22 cellular contexts compared by ENCODE assay signal in genomic region chr11:65351511-65351910, GRCh38. TPM values are rescaled to one million over a fixed set of nuclear protein-coding genes. Genes with fewer than 3 reads are reported as not detected.
DNase-seq lines count a peak whose midpoint lies in the region; TF ChIP-seq lines count a peak whose summit lies in the region.
"Had no signal": no experiment of that assay in that cellular context is flagged by ENCODE, and none has a peak within 500 bp of the region (broad histone marks: within the 10 kb centered on the region; RNA-seq: fewer than 3 reads in every experiment).

No MANE protein-coding gene starts in this region.

- H3K4me1 ChIP-seq in CD4-positive, alpha-beta memory T cell (ENCODE audit: insufficient read depth, low read length), result peaks cover 7% of the 10 kb centered on the region
- H3K4me1 ChIP-seq in neutrophil (ENCODE audit: control insufficient read depth in 1 of 2, insufficient read depth in 1 of 2, low read depth in 1 of 2, low read length in 1 of 2), result peaks cover 12 to 18% of the 10 kb centered on the region in 2 experiments

- no peaks in the 10 kb centered on the region for H3K9me3 Mint-ChIP-seq in activated CD4-positive, alpha-beta memory T cell treated with anti-CD3 and anti-CD28 coated beads for 36 hours
- H3K9me3 Mint-ChIP-seq in activated CD4-positive, alpha-beta memory T cell treated with anti-CD3 and anti-CD28 coated beads, Interleukin-2, amount 10 ng/mL, durations not matched to agents 7 days and 5 days, result no peaks in the 10 kb centered on the region
- H3K9me3 Mint-ChIP-seq in CD4-positive, alpha-beta memory T cell, result peaks cover 0 to 2% (median 0%) of the 10 kb centered on the region in 8 donors
- H3K9me3 Mint-ChIP-seq: GM23338 had no signal

- H3K36me3 Mint-ChIP-seq in activated CD4-positive, alpha-beta memory T cell treated with anti-CD3 and anti-CD28 coated beads for 36 hours, result peaks cover 20% of the 10 kb centered on the region
- peaks cover 35% of the 10 kb centered on the region for H3K36me3 Mint-ChIP-seq in activated CD4-positive, alpha-beta memory T cell treated with anti-CD3 and anti-CD28 coated beads, Interleukin-2, amount 10 ng/mL, durations not matched to agents 7 days and 5 days (ENCODE audit: low read depth)
- peaks cover 17 to 46% of the 10 kb centered on the region in 2 donors for H3K36me3 Mint-ChIP-seq in CD4-positive, alpha-beta memory T cell

- no peak overlapping the region for H3K27ac ChIP-seq in CD4-positive, alpha-beta memory T cell (ENCODE audit: low read depth, low read length)
- H3K27ac ChIP-seq in VCaP (peak overlapping the region; percentile 83; the same call in 1 of the 2 replicates), neutrophil (peak overlapping the region; percentile 10)

- intact Hi-C loops in activated CD4-positive, alpha-beta memory T cell treated with anti-CD3 and anti-CD28 coated beads for 36 hours (cut with micrococcal nuclease), result no loop called here
- intact Hi-C loops in CD4-positive, alpha-beta memory T cell (cut with micrococcal nuclease), result no loop called here

- H3K36me3 ChIP-seq in CD4-positive, alpha-beta memory T cell (ENCODE audit: insufficient read depth, low read length), result peaks cover 29% of the 10 kb centered on the region
- H3K36me3 ChIP-seq in neutrophil, result peaks cover 70% of the 10 kb centered on the region

- DNase-seq in activated CD4-positive, alpha-beta memory T cell treated with anti-CD3 and anti-CD28 coated beads for 36 hours, result no peak
- no peak for DNase-seq in activated CD4-positive, alpha-beta memory T cell treated with anti-CD3 and anti-CD28 coated beads, Interleukin-2, amount 10 ng/mL, durations not matched to agents 7 days and 5 days
- no peak for DNase-seq in CD4-positive, alpha-beta memory T cell
- DNase-seq in H4 (ENCODE audit: low spot score) (no peak), RKO (ENCODE audit: low spot score) (no peak), nucleus accumbens (lab: John Stamatoyannopoulos, UW) (no peak)
- DNase-seq: 8988T, C1 segment of cervical spinal cord, DMS53, GDM1, Karpas-422, MV-4-11, NCI-H1105 treated with DMSO at 0.1 percent for 48 hours, NCI-H2081, NCI-H2171, NCI-H345, NCI-H524 treated with DMSO at 0.1 percent for 48 hours, OCI-M1, SHP77 had no signal

- TF ChIP-seq CTCF in VCaP (conservative IDR thresholded peaks at IDR 0.05), result no peak
- TF ChIP-seq CTCF in neutrophil (IDR thresholded peaks at IDR 0.05), result no peak

- no peaks in the 10 kb centered on the region for H3K9me3 ChIP-seq in CD4-positive, alpha-beta memory T cell (ENCODE audit: control insufficient read depth in 1 of 2, low read length in 2 of 2)
- H3K9me3 ChIP-seq in neutrophil, result no peaks in the 10 kb centered on the region

- POLR2A ChIA-PET in activated CD4-positive, alpha-beta memory T cell treated with anti-CD3 and anti-CD28 coated beads for 36 hours (lab: Charles Lee), result interaction anchor here (1.0 to 1.6 kb wide), 2 partner anchors 18 to 73 kb away, joined by 4 to 5 read pairs; partner anchors contain the start of gene DPF2
- POLR2A ChIA-PET in activated CD4-positive, alpha-beta memory T cell treated with anti-CD3 and anti-CD28 coated beads, Interleukin-2, amount 10 ng/mL, durations not matched to agents 7 days and 5 days (lab: Charles Lee), result interaction anchor here (0.7 to 2.6 kb wide), 4 partner anchors 18 to 151 kb away, joined by 3 to 12 read pairs (median 5); partner anchors contain the start of gene DPF2
- POLR2A ChIA-PET in CD4-positive, alpha-beta memory T cell (lab: Charles Lee; ENCODE audit: partially characterized antibody), result interaction anchor here (0.7 to 1.2 kb wide), 3 partner anchors 14 to 90 kb away, joined by 3 read pairs; partner anchors contain the start of gene POLA2

- no peaks in the 10 kb centered on the region for H3K27me3 Mint-ChIP-seq in activated CD4-positive, alpha-beta memory T cell treated with anti-CD3 and anti-CD28 coated beads for 36 hours
- peaks cover 3% of the 10 kb centered on the region for H3K27me3 Mint-ChIP-seq in activated CD4-positive, alpha-beta memory T cell treated with anti-CD3 and anti-CD28 coated beads, Interleukin-2, amount 10 ng/mL, durations not matched to agents 7 days and 5 days
- no peaks in the 10 kb centered on the region for H3K27me3 Mint-ChIP-seq in CD4-positive, alpha-beta memory T cell

- H3K4me1 Mint-ChIP-seq in activated CD4-positive, alpha-beta memory T cell treated with anti-CD3 and anti-CD28 coated beads for 36 hours (ENCODE audit: low read depth), result peaks cover 12% of the 10 kb centered on the region
- H3K4me1 Mint-ChIP-seq in activated CD4-positive, alpha-beta memory T cell treated with anti-CD3 and anti-CD28 coated beads, Interleukin-2, amount 10 ng/mL, durations not matched to agents 7 days and 5 days, result peaks cover 22% of the 10 kb centered on the region
- peaks cover 8 to 20% (median 11%) of the 10 kb centered on the region in 4 donors for H3K4me1 Mint-ChIP-seq in CD4-positive, alpha-beta memory T cell

- H3K27ac Mint-ChIP-seq in activated CD4-positive, alpha-beta memory T cell treated with anti-CD3 and anti-CD28 coated beads for 36 hours, result peak overlapping the region; percentile 18
- H3K27ac Mint-ChIP-seq in activated CD4-positive, alpha-beta memory T cell treated with anti-CD3 and anti-CD28 coated beads, Interleukin-2, amount 10 ng/mL, durations not matched to agents 7 days and 5 days, result no peak overlapping the region
- peak overlapping the region in 4 of 7 donors; percentile 18 to 85 (median 73) for H3K27ac Mint-ChIP-seq in CD4-positive, alpha-beta memory T cell
- H3K27ac Mint-ChIP-seq: GM23338 had no signal

- CTCF ChIA-PET in activated CD4-positive, alpha-beta memory T cell treated with anti-CD3 and anti-CD28 coated beads for 36 hours (lab: Charles Lee), result interaction anchor here (0.6 to 3.6 kb wide), 6 partner anchors 18 to 159 kb away, joined by 3 to 15 read pairs (median 4); partner anchors contain the start of gene DPF2
- CTCF ChIA-PET in activated CD4-positive, alpha-beta memory T cell treated with anti-CD3 and anti-CD28 coated beads, Interleukin-2, amount 10 ng/mL, durations not matched to agents 7 days and 5 days (lab: Charles Lee), result interaction anchor here (13.2 kb wide), 1 partner anchor 18 kb away, joined by 117 read pairs; the partner anchor contains the start of gene DPF2
- CTCF ChIA-PET in CD4-positive, alpha-beta memory T cell (lab: Charles Lee; ENCODE audit: partially characterized antibody), result interaction anchor here (1.1 to 1.2 kb wide), 2 partner anchors 64 to 126 kb away, joined by 3 read pairs; no protein-coding TSS in a partner anchor

- no peak overlapping the region for H3K4me3 Mint-ChIP-seq in activated CD4-positive, alpha-beta memory T cell treated with anti-CD3 and anti-CD28 coated beads for 36 hours
- H3K4me3 Mint-ChIP-seq in activated CD4-positive, alpha-beta memory T cell treated with anti-CD3 and anti-CD28 coated beads, Interleukin-2, amount 10 ng/mL, durations not matched to agents 7 days and 5 days, result no peak overlapping the region
- H3K4me3 Mint-ChIP-seq in CD4-positive, alpha-beta memory T cell, result no peak overlapping the region
- H3K4me3 Mint-ChIP-seq: GM23338 had no signal

- no peaks in the 10 kb centered on the region for H3K27me3 ChIP-seq in CD4-positive, alpha-beta memory T cell (ENCODE audit: insufficient read depth, low read length)
- peaks cover 7% of the 10 kb centered on the region for H3K27me3 ChIP-seq in neutrophil

- no peak overlapping the region for H3K4me3 ChIP-seq in CD4-positive, alpha-beta memory T cell (ENCODE audit: low read length in 2 of 2)
- no peak overlapping the region for H3K4me3 ChIP-seq in neutrophil (ENCODE audit: low read depth in 1 of 2, low read length in 1 of 2)
- H3K4me3 ChIP-seq: GM23338 had no signal

RNA-seq across cellular contexts. Expression of gene TIGD3, which starts 3.0 kb away (rescaled TPM):
- under 1 TPM; 0.73 to 1.00 TPM for total RNA-seq in activated CD4-positive, alpha-beta memory T cell treated with anti-CD3 and anti-CD28 coated beads for 36 hours
- under 1 TPM; 0.58 to 0.88 TPM for total RNA-seq in activated CD4-positive, alpha-beta memory T cell treated with anti-CD3 and anti-CD28 coated beads, Interleukin-2, amount 10 ng/mL, durations not matched to agents 7 days and 5 days
- total RNA-seq in CD4-positive, alpha-beta memory T cell, result 1 to 10 TPM in 1 of 2 experiments, under 1 TPM in 1; 0.96 to 1.1 TPM
- under 1 TPM in 1 of 2 donors, not detected in 1; 0.26 TPM for polyA plus RNA-seq in CD4-positive, alpha-beta memory T cell
- total RNA-seq in H4 (2014; rRNA removed; shearing (Covaris generic)), result 1.1 and 1.6 TPM in 2 replicates

RNA-seq across cellular contexts. Expression of gene DPF2, which starts 17.9 kb away (rescaled TPM):
- 10 to 100 TPM; 68.7 to 71.6 TPM for total RNA-seq in activated CD4-positive, alpha-beta memory T cell treated with anti-CD3 and anti-CD28 coated beads for 36 hours
- 10 to 100 TPM; 80.7 to 82.0 TPM for total RNA-seq in activated CD4-positive, alpha-beta memory T cell treated with anti-CD3 and anti-CD28 coated beads, Interleukin-2, amount 10 ng/mL, durations not matched to agents 7 days and 5 days
- total RNA-seq in CD4-positive, alpha-beta memory T cell, result 100 to 1,000 TPM; 101 to 102 TPM
- 10 to 100 TPM; 65.1 to 67.8 TPM for polyA plus RNA-seq in CD4-positive, alpha-beta memory T cell
- total RNA-seq in H4 (2014; rRNA removed; shearing (Covaris generic)), result 29.0 and 29.2 TPM in 2 replicates

RNA-seq across cellular contexts. Expression of gene SLC25A45, which starts 30.9 kb away (rescaled TPM):
- 10 to 100 TPM; 14.4 to 16.1 TPM for total RNA-seq in activated CD4-positive, alpha-beta memory T cell treated with anti-CD3 and anti-CD28 coated beads for 36 hours
- total RNA-seq in activated CD4-positive, alpha-beta memory T cell treated with anti-CD3 and anti-CD28 coated beads, Interleukin-2, amount 10 ng/mL, durations not matched to agents 7 days and 5 days, result 10 to 100 TPM; 19.4 to 19.8 TPM
- 10 to 100 TPM; 17.0 to 24.2 TPM for total RNA-seq in CD4-positive, alpha-beta memory T cell
- polyA plus RNA-seq in CD4-positive, alpha-beta memory T cell, result 10 to 100 TPM in 1 of 2 donors, 1 to 10 TPM in 1; 7.2 to 15.0 TPM
- 0.10 and 0.91 TPM in 2 replicates for total RNA-seq in H4 (2014; rRNA removed; shearing (Covaris generic))

RNA-seq across cellular contexts. Expression of gene FRMD8, which starts 34.9 kb away (rescaled TPM):
- total RNA-seq in activated CD4-positive, alpha-beta memory T cell treated with anti-CD3 and anti-CD28 coated beads for 36 hours, result 10 to 100 TPM; 34.7 to 37.9 TPM
- total RNA-seq in activated CD4-positive, alpha-beta memory T cell treated with anti-CD3 and anti-CD28 coated beads, Interleukin-2, amount 10 ng/mL, durations not matched to agents 7 days and 5 days, result 10 to 100 TPM; 53.9 to 61.3 TPM
- 10 to 100 TPM; 69.1 to 71.2 TPM for total RNA-seq in CD4-positive, alpha-beta memory T cell
- polyA plus RNA-seq in CD4-positive, alpha-beta memory T cell, result 10 to 100 TPM; 44.1 to 55.6 TPM
- total RNA-seq in H4 (2014; rRNA removed; shearing (Covaris generic)), result 16.3 and 37.3 TPM in 2 replicates

RNA-seq across cellular contexts. Expression of gene CDC42EP2, which starts 36.8 kb away (rescaled TPM):
- under 1 TPM in 1 of 2 experiments, not detected in 1; 0.26 TPM for total RNA-seq in activated CD4-positive, alpha-beta memory T cell treated with anti-CD3 and anti-CD28 coated beads for 36 hours
- under 1 TPM; 0.38 to 0.70 TPM for total RNA-seq in activated CD4-positive, alpha-beta memory T cell treated with anti-CD3 and anti-CD28 coated beads, Interleukin-2, amount 10 ng/mL, durations not matched to agents 7 days and 5 days
- total RNA-seq in CD4-positive, alpha-beta memory T cell, result under 1 TPM; 0.55 to 0.67 TPM
- not detected for polyA plus RNA-seq in CD4-positive, alpha-beta memory T cell
- total RNA-seq in H4 (2014; rRNA removed; shearing (Covaris generic)), result 1.9 and 2.5 TPM in 2 replicates
